Comparison of ENCODE assay signal across 1 cellular context in the genomic region with DNA sequence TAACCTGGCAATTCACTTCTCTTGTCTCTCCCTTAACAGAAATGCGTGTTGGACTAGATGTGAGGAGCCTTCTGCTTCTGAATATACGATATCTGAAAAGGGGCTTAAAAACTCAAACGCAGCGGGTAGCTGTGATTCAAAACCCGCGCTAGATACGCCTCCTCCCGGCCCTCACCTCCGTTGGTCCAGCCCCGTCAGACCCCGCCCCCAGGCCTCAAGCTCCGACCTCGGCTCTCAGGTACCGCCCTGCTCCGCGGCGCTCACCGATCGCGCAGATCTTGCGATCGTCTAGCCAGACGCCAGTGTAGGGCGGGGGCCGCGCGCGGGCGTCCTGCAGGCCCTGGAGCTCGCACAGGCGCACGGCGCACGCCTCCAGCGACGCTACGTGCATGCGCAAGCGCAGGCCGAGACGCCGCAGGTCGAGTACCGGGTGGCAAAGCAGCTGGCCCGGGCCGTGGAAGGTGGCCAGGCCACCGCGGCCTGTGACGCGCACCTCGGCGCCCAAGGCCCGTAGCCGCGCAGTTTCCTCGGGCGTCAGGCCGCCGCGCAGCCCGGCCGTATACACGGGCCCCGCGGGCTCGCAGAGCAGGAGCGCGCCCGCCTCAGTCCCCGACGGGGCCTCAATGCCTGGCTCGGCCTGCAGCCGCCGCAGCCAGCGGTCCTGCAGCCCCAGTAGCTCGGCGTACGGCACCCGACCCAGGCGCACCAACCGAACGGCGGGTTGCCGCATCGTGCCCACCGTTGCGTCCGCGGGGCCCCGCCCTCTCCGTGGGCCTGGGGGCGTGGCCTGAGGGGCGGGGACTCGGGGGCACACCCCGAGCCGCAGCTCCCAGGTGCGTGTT.
TF ChIP-seq lines count a peak whose summit lies in the region.

A gene (minus strand): TSS at position 751 of the 842 bp plus-strand sequence. CDS start 21 bp downstream, at position 730.

TF ChIP-seq in HepG2, 621 proteins besides CTCF, POLR2A, EP300 and RAD21 (continued from another document and continues in another):
- TF ChIP-seq, protein P1, sequence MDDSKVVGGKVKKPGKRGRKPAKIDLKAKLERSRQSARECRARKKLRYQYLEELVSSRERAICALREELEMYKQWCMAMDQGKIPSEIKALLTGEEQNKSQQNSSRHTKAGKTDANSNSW (CRISPR knock-in tag; IDR thresholded peaks at IDR 0.05; ENCODE audit: borderline replicate concordance), result peak; percentile 92; the same call in 1 of the 2 replicates
- TF ChIP-seq, protein P2, sequence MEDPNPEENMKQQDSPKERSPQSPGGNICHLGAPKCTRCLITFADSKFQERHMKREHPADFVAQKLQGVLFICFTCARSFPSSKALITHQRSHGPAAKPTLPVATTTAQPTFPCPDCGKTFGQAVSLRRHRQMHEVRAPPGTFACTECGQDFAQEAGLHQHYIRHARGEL (CRISPR knock-in tag; IDR thresholded peaks at IDR 0.05), result no peak
- TF ChIP-seq RXRB (CRISPR knock-in tag; IDR thresholded peaks at IDR 0.05; ENCODE audit: borderline replicate concordance) (no peak), ZNF564 (CRISPR knock-in tag; IDR thresholded peaks at IDR 0.05) (peak; percentile 88), ZNF776 (CRISPR knock-in tag; IDR thresholded peaks at IDR 0.05) (peak; percentile 99), DPF2 (CRISPR knock-in tag; IDR thresholded peaks at IDR 0.05; ENCODE audit: borderline replicate concordance, low read depth) (no peak), KLF15 (CRISPR knock-in tag; IDR thresholded peaks at IDR 0.05; ENCODE audit: borderline replicate concordance) (no peak), ZNF33A (CRISPR knock-in tag; IDR thresholded peaks at IDR 0.05; ENCODE audit: borderline replicate concordance) (no peak), RFX5 (IDR thresholded peaks at IDR 0.05; ENCODE audit: low read depth, low read length) (no peak), NR1H2 (CRISPR knock-in tag; IDR thresholded peaks at IDR 0.05; ENCODE audit: borderline replicate concordance, low read depth) (no peak), ZNF773 (CRISPR knock-in tag; IDR thresholded peaks at IDR 0.05; ENCODE audit: borderline replicate concordance) (no peak), ESRRA (CRISPR knock-in tag; IDR thresholded peaks at IDR 0.05; ENCODE audit: low read depth) (peak; percentile 70; the same call in 1 of the 2 replicates), ATM (IDR thresholded peaks at IDR 0.05; ENCODE audit: borderline replicate concordance) (no peak), MED13 (CRISPR knock-in tag; IDR thresholded peaks at IDR 0.05) (no peak; the same call in 1 of the 2 replicates), ZNF343 (CRISPR knock-in tag; IDR thresholded peaks at IDR 0.05) (no peak; the same call in 1 of the 2 replicates), ZNF484 (CRISPR knock-in tag; IDR thresholded peaks at IDR 0.05; ENCODE audit: borderline replicate concordance, low read depth) (no peak), ZFP36 (IDR thresholded peaks at IDR 0.05; ENCODE audit: borderline replicate concordance, low read depth, low read length, partially characterized antibody) (no peak), ZSCAN12 (CRISPR knock-in tag; IDR thresholded peaks at IDR 0.05) (peak; percentile 51), MYNN (CRISPR knock-in tag; IDR thresholded peaks at IDR 0.05; ENCODE audit: low read depth) (no peak), SMAD3 (CRISPR knock-in tag; IDR thresholded peaks at IDR 0.05) (no peak), DNMT3B (CRISPR knock-in tag; conservative IDR thresholded peaks at IDR 0.05) (no peak), ZNF264 (CRISPR knock-in tag; IDR thresholded peaks at IDR 0.05) (no peak), ZBTB8A (CRISPR knock-in tag; IDR thresholded peaks at IDR 0.05; ENCODE audit: borderline replicate concordance, low read depth) (no peak), MTA3 (CRISPR knock-in tag; IDR thresholded peaks at IDR 0.05) (no peak)
- TF ChIP-seq, protein P3, sequence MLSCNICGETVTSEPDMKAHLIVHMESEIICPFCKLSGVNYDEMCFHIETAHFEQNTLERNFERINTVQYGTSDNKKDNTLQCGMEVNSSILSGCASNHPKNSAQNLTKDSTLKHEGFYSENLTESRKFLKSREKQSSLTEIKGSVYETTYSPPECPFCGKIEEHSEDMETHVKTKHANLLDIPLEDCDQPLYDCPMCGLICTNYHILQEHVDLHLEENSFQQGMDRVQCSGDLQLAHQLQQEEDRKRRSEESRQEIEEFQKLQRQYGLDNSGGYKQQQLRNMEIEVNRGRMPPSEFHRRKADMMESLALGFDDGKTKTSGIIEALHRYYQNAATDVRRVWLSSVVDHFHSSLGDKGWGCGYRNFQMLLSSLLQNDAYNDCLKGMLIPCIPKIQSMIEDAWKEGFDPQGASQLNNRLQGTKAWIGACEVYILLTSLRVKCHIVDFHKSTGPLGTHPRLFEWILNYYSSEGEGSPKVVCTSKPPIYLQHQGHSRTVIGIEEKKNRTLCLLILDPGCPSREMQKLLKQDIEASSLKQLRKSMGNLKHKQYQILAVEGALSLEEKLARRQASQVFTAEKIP (CRISPR knock-in tag; IDR thresholded peaks at IDR 0.05; ENCODE audit: borderline replicate concordance), result no peak
- TF ChIP-seq, protein P4, sequence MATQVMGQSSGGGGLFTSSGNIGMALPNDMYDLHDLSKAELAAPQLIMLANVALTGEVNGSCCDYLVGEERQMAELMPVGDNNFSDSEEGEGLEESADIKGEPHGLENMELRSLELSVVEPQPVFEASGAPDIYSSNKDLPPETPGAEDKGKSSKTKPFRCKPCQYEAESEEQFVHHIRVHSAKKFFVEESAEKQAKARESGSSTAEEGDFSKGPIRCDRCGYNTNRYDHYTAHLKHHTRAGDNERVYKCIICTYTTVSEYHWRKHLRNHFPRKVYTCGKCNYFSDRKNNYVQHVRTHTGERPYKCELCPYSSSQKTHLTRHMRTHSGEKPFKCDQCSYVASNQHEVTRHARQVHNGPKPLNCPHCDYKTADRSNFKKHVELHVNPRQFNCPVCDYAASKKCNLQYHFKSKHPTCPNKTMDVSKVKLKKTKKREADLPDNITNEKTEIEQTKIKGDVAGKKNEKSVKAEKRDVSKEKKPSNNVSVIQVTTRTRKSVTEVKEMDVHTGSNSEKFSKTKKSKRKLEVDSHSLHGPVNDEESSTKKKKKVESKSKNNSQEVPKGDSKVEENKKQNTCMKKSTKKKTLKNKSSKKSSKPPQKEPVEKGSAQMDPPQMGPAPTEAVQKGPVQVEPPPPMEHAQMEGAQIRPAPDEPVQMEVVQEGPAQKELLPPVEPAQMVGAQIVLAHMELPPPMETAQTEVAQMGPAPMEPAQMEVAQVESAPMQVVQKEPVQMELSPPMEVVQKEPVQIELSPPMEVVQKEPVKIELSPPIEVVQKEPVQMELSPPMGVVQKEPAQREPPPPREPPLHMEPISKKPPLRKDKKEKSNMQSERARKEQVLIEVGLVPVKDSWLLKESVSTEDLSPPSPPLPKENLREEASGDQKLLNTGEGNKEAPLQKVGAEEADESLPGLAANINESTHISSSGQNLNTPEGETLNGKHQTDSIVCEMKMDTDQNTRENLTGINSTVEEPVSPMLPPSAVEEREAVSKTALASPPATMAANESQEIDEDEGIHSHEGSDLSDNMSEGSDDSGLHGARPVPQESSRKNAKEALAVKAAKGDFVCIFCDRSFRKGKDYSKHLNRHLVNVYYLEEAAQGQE (IDR thresholded peaks at IDR 0.05; ENCODE audit: borderline replicate concordance in 1 of 2, low read depth in 1 of 2, low read length in 2 of 2), result no peak
- TF ChIP-seq, protein P5, sequence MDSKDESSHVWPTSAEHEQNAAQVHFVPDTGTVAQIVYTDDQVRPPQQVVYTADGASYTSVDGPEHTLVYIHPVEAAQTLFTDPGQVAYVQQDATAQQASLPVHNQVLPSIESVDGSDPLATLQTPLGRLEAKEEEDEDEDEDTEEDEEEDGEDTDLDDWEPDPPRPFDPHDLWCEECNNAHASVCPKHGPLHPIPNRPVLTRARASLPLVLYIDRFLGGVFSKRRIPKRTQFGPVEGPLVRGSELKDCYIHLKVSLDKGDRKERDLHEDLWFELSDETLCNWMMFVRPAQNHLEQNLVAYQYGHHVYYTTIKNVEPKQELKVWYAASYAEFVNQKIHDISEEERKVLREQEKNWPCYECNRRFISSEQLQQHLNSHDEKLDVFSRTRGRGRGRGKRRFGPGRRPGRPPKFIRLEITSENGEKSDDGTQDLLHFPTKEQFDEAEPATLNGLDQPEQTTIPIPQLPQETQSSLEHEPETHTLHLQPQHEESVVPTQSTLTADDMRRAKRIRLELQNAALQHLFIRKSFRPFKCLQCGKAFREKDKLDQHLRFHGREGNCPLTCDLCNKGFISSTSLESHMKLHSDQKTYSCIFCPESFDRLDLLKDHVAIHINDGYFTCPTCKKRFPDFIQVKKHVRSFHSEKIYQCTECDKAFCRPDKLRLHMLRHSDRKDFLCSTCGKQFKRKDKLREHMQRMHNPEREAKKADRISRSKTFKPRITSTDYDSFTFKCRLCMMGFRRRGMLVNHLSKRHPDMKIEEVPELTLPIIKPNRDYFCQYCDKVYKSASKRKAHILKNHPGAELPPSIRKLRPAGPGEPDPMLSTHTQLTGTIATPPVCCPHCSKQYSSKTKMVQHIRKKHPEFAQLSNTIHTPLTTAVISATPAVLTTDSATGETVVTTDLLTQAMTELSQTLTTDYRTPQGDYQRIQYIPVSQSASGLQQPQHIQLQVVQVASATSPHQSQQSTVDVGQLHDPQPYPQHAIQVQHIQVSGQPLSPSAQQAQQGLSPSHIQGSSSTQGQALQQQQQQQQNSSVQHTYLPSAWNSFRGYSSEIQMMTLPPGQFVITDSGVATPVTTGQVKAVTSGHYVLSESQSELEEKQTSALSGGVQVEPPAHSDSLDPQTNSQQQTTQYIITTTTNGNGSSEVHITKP (CRISPR knock-in tag; IDR thresholded peaks at IDR 0.05; ENCODE audit: low read depth), result 0 out of 2 replicates have a peak, but pooled peaks have one; percentile 19
- TF ChIP-seq, protein P6, sequence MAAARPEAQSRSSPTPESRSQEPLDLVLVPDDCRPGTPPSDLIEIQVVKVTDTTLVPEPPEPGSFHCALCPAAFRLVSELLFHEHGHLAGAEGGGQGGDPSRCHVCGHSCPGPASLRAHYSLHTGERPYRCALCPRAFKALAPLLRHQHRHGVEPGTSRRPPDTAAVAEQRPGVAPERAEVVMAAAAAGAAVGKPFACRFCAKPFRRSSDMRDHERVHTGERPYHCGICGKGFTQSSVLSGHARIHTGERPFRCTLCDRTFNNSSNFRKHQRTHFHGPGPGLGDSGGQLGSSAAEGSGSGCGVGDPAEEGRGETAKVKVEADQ (CRISPR knock-in tag; IDR thresholded peaks at IDR 0.05; ENCODE audit: borderline replicate concordance), result peak; percentile 86
- TF ChIP-seq, protein P7, sequence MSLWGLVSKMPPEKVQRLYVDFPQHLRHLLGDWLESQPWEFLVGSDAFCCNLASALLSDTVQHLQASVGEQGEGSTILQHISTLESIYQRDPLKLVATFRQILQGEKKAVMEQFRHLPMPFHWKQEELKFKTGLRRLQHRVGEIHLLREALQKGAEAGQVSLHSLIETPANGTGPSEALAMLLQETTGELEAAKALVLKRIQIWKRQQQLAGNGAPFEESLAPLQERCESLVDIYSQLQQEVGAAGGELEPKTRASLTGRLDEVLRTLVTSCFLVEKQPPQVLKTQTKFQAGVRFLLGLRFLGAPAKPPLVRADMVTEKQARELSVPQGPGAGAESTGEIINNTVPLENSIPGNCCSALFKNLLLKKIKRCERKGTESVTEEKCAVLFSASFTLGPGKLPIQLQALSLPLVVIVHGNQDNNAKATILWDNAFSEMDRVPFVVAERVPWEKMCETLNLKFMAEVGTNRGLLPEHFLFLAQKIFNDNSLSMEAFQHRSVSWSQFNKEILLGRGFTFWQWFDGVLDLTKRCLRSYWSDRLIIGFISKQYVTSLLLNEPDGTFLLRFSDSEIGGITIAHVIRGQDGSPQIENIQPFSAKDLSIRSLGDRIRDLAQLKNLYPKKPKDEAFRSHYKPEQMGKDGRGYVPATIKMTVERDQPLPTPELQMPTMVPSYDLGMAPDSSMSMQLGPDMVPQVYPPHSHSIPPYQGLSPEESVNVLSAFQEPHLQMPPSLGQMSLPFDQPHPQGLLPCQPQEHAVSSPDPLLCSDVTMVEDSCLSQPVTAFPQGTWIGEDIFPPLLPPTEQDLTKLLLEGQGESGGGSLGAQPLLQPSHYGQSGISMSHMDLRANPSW (CRISPR knock-in tag; IDR thresholded peaks at IDR 0.05; ENCODE audit: borderline replicate concordance), result peak; percentile 34; the same call in 1 of the 2 replicates
- TF ChIP-seq, protein P8, sequence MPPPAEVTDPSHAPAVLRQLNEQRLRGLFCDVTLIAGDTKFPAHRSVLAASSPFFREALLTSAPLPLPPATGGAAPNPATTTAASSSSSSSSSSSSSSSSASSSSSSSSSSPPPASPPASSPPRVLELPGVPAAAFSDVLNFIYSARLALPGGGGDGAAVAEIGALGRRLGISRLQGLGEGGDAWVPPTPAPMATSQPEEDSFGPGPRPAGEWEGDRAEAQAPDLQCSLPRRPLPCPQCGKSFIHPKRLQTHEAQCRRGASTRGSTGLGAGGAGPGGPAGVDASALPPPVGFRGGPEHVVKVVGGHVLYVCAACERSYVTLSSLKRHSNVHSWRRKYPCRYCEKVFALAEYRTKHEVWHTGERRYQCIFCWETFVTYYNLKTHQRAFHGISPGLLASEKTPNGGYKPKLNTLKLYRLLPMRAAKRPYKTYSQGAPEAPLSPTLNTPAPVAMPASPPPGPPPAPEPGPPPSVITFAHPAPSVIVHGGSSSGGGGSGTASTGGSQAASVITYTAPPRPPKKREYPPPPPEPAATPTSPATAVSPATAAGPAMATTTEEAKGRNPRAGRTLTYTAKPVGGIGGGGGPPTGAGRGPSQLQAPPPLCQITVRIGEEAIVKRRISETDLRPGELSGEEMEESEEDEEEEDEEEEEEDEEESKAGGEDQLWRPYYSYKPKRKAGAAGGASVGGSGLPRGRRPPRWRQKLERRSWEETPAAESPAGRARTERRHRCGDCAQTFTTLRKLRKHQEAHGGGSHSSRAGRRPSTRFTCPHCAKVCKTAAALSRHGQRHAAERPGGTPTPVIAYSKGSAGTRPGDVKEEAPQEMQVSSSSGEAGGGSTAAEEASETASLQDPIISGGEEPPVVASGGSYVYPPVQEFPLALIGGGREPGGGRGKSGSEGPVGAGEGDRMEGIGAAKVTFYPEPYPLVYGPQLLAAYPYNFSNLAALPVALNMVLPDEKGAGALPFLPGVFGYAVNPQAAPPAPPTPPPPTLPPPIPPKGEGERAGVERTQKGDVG (CRISPR knock-in tag; IDR thresholded peaks at IDR 0.05; ENCODE audit: borderline replicate concordance), result no peak
- TF ChIP-seq, protein P9, sequence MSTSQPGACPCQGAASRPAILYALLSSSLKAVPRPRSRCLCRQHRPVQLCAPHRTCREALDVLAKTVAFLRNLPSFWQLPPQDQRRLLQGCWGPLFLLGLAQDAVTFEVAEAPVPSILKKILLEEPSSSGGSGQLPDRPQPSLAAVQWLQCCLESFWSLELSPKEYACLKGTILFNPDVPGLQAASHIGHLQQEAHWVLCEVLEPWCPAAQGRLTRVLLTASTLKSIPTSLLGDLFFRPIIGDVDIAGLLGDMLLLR (CRISPR knock-in tag; IDR thresholded peaks at IDR 0.05), result peak; percentile 88; the same call in 1 of the 2 replicates
